Comparison of ENCODE assay signal across 1 cellular context in the genomic region with DNA sequence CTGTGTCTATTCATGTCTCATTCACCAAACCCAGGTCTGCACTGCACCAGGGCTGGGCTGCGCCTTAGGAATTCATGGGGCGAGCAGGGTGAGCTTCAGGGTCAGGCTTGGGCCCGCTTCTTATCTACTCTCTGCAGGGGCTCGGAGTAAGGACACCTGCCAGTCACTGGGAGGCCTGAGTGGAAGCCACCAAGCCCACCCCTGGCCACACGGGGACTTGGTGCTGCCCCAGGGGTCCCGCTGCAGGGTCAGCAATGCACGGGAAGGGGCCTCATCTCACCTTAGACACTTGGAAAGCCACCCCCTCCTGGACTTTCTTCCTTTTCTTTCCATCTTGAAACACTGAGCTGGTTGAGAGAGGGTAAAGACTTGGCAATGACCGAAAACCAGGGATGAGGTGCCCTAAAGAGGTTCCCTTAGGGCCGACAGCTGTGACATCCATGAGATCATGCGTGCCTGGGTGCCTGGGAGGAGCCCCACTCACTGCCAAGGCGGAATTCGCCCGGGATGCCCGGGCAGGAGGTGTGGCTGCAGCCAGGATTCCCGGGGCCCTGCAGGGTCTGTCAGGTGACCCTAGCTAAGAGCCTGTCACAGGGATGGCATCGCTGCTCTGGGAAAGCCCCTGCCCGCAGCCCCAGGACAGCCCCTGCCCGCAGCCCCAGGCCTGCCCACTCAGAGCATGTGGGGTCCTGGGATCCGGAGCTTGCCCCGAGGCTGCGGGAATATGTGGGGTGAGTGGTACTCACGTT.
TF ChIP-seq lines count a peak whose summit lies in the region.

No MANE protein-coding gene starts in this region.

TF ChIP-seq in GM12878, 131 proteins besides CTCF, POLR2A, EP300 and RAD21:
- no peak for TF ChIP-seq ZNF24 (IDR thresholded peaks at IDR 0.05)
- no peak for TF ChIP-seq NR2F1 (conservative IDR thresholded peaks at IDR 0.05)
- TF ChIP-seq, protein P1, sequence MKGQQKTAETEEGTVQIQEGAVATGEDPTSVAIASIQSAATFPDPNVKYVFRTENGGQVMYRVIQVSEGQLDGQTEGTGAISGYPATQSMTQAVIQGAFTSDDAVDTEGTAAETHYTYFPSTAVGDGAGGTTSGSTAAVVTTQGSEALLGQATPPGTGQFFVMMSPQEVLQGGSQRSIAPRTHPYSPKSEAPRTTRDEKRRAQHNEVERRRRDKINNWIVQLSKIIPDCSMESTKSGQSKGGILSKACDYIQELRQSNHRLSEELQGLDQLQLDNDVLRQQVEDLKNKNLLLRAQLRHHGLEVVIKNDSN (IDR thresholded peaks at IDR 0.05; ENCODE audit: borderline replicate concordance, extremely low read length, insufficient read depth, low read depth, low read length) = no peak
- TF ChIP-seq JUND (IDR thresholded peaks at IDR 0.05; ENCODE audit: low read depth, low read length) = no peak
